ENCODE assay signal across 8 cellular contexts in the genomic region with DNA sequence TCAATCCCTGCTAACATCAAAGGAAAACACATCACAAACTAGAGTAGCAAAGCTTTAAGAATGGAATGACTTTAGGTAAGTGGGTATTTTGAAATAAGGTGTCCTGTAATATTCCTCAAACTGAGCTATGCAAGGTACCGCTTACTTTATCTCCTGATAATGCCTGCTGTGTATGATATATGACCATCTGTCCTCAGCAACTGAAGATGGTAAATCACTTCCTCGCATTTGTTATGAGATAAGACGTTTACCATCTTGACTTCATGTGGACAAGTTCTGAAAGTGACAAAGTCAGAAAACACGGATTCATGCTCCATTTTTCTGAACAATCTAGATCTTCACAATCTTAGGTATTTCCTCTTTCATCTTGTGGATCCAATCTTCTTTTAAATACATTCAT.
"Had no signal": no experiment of that assay in that cellular context is flagged by ENCODE, and none has a peak within 500 bp of the region (broad histone marks: within the 10 kb centered on the region; RNA-seq: fewer than 3 reads in every experiment).

No MANE protein-coding gene starts in this region.

- H3K4me3 ChIP-seq: GM12878 had no signal

- FAIRE-seq: G401.6, GM12878, GM12891, GM12892, GM18507, GM19239 had no signal

- DNase-seq: GDM1, GF-D8 had no signal

- ATAC-seq: GM12878 had no signal
